ENCODE assay signal across 11 cellular contexts in the genomic region with DNA sequence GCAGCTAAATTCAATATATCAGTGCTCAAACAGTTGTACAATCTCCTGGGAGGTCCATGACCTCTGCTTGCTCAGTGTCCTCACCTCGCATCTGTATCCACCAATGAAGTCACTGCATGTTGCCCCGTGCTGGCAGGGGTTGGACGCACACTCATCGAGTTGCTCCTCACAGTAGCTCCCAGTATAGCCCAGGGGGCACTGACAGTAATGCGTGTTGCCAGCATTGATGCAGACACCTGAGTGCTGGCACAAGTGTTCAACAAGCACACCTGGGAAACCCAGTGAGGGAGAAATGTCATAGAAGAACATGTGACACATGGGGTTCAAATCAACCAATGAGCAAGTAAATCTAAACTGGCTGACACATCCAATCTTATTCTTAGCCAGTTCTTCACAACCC. TPM values are rescaled to one million over a fixed set of nuclear protein-coding genes. Genes with fewer than 3 reads are reported as not detected.
"Had no signal": no experiment of that assay in that cellular context is flagged by ENCODE, and none has a peak within 500 bp of the region (broad histone marks: within the 10 kb centered on the region; RNA-seq: fewer than 3 reads in every experiment).

No MANE protein-coding gene starts in this region.

- ATAC-seq: HCT116, HepG2 had no signal

- H3K27ac ChIP-seq: GM23248, HL-60 had no signal

- H2AFZ ChIP-seq: GM23248 had no signal

- H3K4me3 ChIP-seq: GM23248, HAP-1 had no signal

- H3K9me3 Mint-ChIP-seq: HFFc6 had no signal

- H3K4me3 Mint-ChIP-seq: HFFc6, IgD-negative memory B cell had no signal

- H3K4me1 ChIP-seq: HAP-1 had no signal

- DNase-seq: GM23248, GOT3, H7, HFFc6 had no signal

- H3K27ac Mint-ChIP-seq: HFFc6 had no signal

- H3K9me3 ChIP-seq: HAP-1 had no signal

- H3K27me3 Mint-ChIP-seq: IgD-negative memory B cell had no signal

- H3K9ac ChIP-seq: GM23248 had no signal

RNA-seq across cellular contexts. Expression of gene ADAM30, which starts 40.9 kb away (rescaled TPM):
- total RNA-seq: GM23248, H4, H7, HepG2, HFFc6, HT1080 had no signal
- polyA plus RNA-seq: GM23248, HepG2, IgD-negative memory B cell had no signal
